ENCODE assay signal across 12 cellular contexts in the genomic region with DNA sequence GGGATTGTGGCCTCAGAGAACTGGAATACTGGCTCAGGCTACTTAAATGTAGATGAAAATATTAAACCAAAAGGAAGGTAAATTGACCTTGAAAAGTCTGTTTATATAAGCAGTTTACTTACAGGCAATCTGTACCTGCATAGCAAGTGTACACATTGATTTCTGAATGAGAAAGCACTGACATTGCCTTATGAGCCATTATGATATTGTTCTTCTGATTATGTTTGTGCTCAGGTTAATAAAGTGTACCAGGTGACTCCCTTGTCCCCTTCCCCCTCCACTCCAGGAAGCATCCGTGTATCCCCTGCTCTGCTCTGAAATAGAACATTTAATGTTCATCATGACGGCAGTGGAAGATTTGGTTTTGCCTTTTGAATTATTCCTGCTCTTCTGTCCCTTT.
DNase-seq lines count a peak whose midpoint lies in the region; ATAC-seq, FAIRE-seq and TF ChIP-seq lines count a peak whose summit lies in the region.
"Had no signal": no experiment of that assay in that cellular context is flagged by ENCODE, and none has a peak within 500 bp of the region (broad histone marks: within the 10 kb centered on the region; RNA-seq: fewer than 3 reads in every experiment).

No MANE protein-coding gene starts in this region.

- FAIRE-seq in islet of Langerhans (lab: Jason Lieb, UNC): peak; percentile 76

- H3K27ac ChIP-seq in upper lobe of right lung: peak overlapping the region; percentile 74

- peaks cover 90% of the 10 kb centered on the region for H3K4me1 Mint-ChIP-seq in activated T-cell treated with anti-CD3 and anti-CD28 coated beads, Interleukin-2, amount 50 U/mL, for 24 hours (ENCODE audit: low read depth)
- peaks cover 70% of the 10 kb centered on the region for H3K4me1 Mint-ChIP-seq in activated T-cell treated with anti-CD3 and anti-CD28 coated beads, Interleukin-2, amount 50 U/mL, for 4 hours (ENCODE audit: low read depth)

- no peaks in the 10 kb centered on the region for H3K9me3 Mint-ChIP-seq in activated T-cell treated with anti-CD3 and anti-CD28 coated beads, Interleukin-2, amount 50 U/mL, for 24 hours
- H3K9me3 Mint-ChIP-seq in activated T-cell treated with anti-CD3 and anti-CD28 coated beads, Interleukin-2, amount 50 U/mL, for 4 hours: no peaks in the 10 kb centered on the region
- H3K9me3 Mint-ChIP-seq: activated naive CD8-positive, alpha-beta T cell treated with anti-CD3 and anti-CD28 coated beads, Interleukin-2, amount 10 ng/mL, durations not matched to agents 7 days and 5 days; immature natural killer cell had no signal

- TF ChIP-seq CTCF in upper lobe of right lung (IDR thresholded peaks at IDR 0.05): no peak

- no peaks in the 10 kb centered on the region for H3K36me3 ChIP-seq in upper lobe of right lung
- H3K36me3 ChIP-seq in H7 (replicated peaks; ENCODE audit: control insufficient read depth, insufficient read depth, low read length): no peaks in the 10 kb centered on the region

- H3K36me3 Mint-ChIP-seq in activated T-cell treated with anti-CD3 and anti-CD28 coated beads, Interleukin-2, amount 50 U/mL, for 24 hours (ENCODE audit: low read depth): peaks cover 6% of the 10 kb centered on the region
- peaks cover 6% of the 10 kb centered on the region for H3K36me3 Mint-ChIP-seq in activated T-cell treated with anti-CD3 and anti-CD28 coated beads, Interleukin-2, amount 50 U/mL, for 4 hours (ENCODE audit: insufficient read depth)
- H3K36me3 Mint-ChIP-seq: immature natural killer cell had no signal

- H3K27ac Mint-ChIP-seq in activated T-cell treated with anti-CD3 and anti-CD28 coated beads, Interleukin-2, amount 50 U/mL, for 24 hours: peak overlapping the region; percentile 72
- H3K27ac Mint-ChIP-seq: activated naive CD8-positive, alpha-beta T cell treated with anti-CD3 and anti-CD28 coated beads, Interleukin-2, amount 10 ng/mL, durations not matched to agents 7 days and 5 days had no signal

- H3K27me3 Mint-ChIP-seq in activated T-cell treated with anti-CD3 and anti-CD28 coated beads, Interleukin-2, amount 50 U/mL, for 24 hours: no peaks in the 10 kb centered on the region
- H3K27me3 Mint-ChIP-seq in activated T-cell treated with anti-CD3 and anti-CD28 coated beads, Interleukin-2, amount 50 U/mL, for 4 hours (ENCODE audit: low read depth): no peaks in the 10 kb centered on the region
- H3K27me3 Mint-ChIP-seq: activated naive CD8-positive, alpha-beta T cell treated with anti-CD3 and anti-CD28 coated beads, Interleukin-2, amount 10 ng/mL, durations not matched to agents 7 days and 5 days had no signal

- no peak for DNase-seq in activated T-cell treated with anti-CD3 and anti-CD28 coated beads, Interleukin-2, amount 50 U/mL, for 24 hours
- no peak for DNase-seq in activated T-cell treated with anti-CD3 and anti-CD28 coated beads, Interleukin-2, amount 50 U/mL, for 4 hours
- DNase-seq in NCI-H345 treated with DMSO at 0.1 percent for 48 hours (lab: John Stamatoyannopoulos, UW; ENCODE audit: unreplicated experiment) (peak; percentile 93), upper lobe of right lung (no peak), NAMALWA (ENCODE audit: low spot score) (no peak), H7 (no peak), SIG-M5 (lab: John Stamatoyannopoulos, UW) (no peak)
- DNase-seq: activated naive CD8-positive, alpha-beta T cell treated with anti-CD3 and anti-CD28 coated beads, Interleukin-2, amount 10 ng/mL, durations not matched to agents 7 days and 5 days; immature natural killer cell; Kasumi-1; T-helper 2 cell had no signal

- H3K9me3 ChIP-seq in upper lobe of right lung: no peaks in the 10 kb centered on the region

- H3K27me3 ChIP-seq in upper lobe of right lung (no peaks in the 10 kb centered on the region), H7 (ENCODE audit: control insufficient read depth, insufficient read depth, low read length) (no peaks in the 10 kb centered on the region)

- no peak overlapping the region for H3K4me3 ChIP-seq in upper lobe of right lung
- H3K4me3 ChIP-seq in H7 (ENCODE audit: insufficient read depth, low read depth, low read length): no peak overlapping the region

- intact Hi-C loops in upper lobe of right lung (cut with DNase I): no loop called here

- no peak overlapping the region for H3K4me3 Mint-ChIP-seq in activated T-cell treated with anti-CD3 and anti-CD28 coated beads, Interleukin-2, amount 50 U/mL, for 24 hours
- H3K4me3 Mint-ChIP-seq in activated T-cell treated with anti-CD3 and anti-CD28 coated beads, Interleukin-2, amount 50 U/mL, for 4 hours: no peak overlapping the region
- H3K4me3 Mint-ChIP-seq: activated naive CD8-positive, alpha-beta T cell treated with anti-CD3 and anti-CD28 coated beads, Interleukin-2, amount 10 ng/mL, durations not matched to agents 7 days and 5 days; immature natural killer cell had no signal

- ATAC-seq in activated T-cell treated with anti-CD3 and anti-CD28 coated beads, Interleukin-2, amount 50 U/mL, for 4 hours: no peak
- no peak for ATAC-seq in upper lobe of right lung

- H3K4me1 ChIP-seq in upper lobe of right lung: peaks cover 79% of the 10 kb centered on the region
